Comparison of ENCODE assay signal across 8 cellular contexts in the genomic region with DNA sequence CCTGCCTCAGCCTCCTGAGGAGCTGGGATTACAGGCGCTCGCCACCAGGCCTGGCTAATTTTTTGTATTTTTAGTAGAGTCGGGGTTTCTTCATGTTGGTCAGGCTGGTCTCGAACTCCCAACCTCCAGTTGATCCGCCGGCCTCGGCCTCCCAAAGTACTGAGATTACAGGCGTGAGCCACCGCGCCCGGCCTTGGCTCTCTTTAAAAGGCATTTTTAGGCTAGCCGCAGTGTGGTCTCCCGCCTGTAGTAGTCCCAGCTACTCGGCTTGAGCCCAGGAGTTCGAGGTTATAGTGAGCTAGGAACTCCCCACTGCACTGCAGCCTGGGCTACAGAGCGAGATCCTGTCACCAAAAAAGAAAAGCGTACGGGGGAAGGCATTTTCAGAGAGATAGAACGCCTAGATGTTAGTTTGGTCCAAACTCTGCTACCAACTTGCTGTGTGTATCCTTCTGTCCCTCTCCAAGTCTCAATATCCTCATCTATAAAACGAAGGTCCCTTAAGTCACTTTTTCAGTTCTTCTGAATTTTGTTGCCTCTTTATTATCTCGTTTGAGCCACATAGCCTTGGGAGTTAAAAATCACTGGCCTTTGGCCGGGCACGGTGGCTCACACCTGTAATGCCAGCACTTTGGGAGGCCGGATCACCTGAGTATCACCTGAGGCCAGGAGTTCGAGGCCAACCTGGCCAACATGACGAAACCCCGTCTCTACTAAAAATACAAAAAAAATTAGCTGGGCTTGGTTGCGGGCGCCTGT. TPM values are rescaled to one million over a fixed set of nuclear protein-coding genes. Genes with fewer than 3 reads are reported as not detected.
DNase-seq lines count a peak whose midpoint lies in the region; ATAC-seq and TF ChIP-seq lines count a peak whose summit lies in the region.

No MANE protein-coding gene starts in this region.

- H3K27me3 ChIP-seq in endocrine pancreas (ENCODE audit: control insufficient read depth, insufficient read depth, low read length) (no peaks in the 10 kb centered on the region), suprapubic skin (no peaks in the 10 kb centered on the region)

- 37% methylated on average over 29 of the region's 29 CpGs for WGBS in suprapubic skin

- H3K4me3 ChIP-seq in endocrine pancreas (ENCODE audit: control insufficient read depth, insufficient read depth, low read length) (peak overlapping the region; percentile 76), suprapubic skin (peak overlapping the region; percentile 73)

- intact Hi-C loops in activated CD4-positive, alpha-beta T cell treated with anti-CD3 and anti-CD28 coated beads for 36 hours (cut with DNase I, micrococcal nuclease) = loop anchor here (1.0 to 5.0 kb wide), 9 partner anchors 40 to 1007 kb away; a partner anchor contains a TSS
- intact Hi-C loops in natural killer cell (cut with micrococcal nuclease) = loop anchor here (1.0 to 2.0 kb wide), 3 partner anchors 71 to 224 kb away; a partner anchor contains a TSS

- H3K27me3 Mint-ChIP-seq in activated CD4-positive, alpha-beta T cell treated with anti-CD3 and anti-CD28 coated beads for 36 hours = no peaks in the 10 kb centered on the region
- no peaks in the 10 kb centered on the region for H3K27me3 Mint-ChIP-seq in natural killer cell (ENCODE audit: low read depth in 2 of 2)

- DNase-seq in activated CD4-positive, alpha-beta T cell treated with anti-CD3 and anti-CD28 coated beads for 36 hours = peak; percentile 61
- DNase-seq in natural killer cell (no peak), suprapubic skin (ENCODE audit: low spot score in 2 of 2) (peak in 1 of 2 donors; percentile 71), NCI-H1694 (lab: John Stamatoyannopoulos, UW) (no peak), mesenteric fat pad (ENCODE audit: low spot score) (no peak)

- H3K27ac Mint-ChIP-seq in activated CD4-positive, alpha-beta T cell treated with anti-CD3 and anti-CD28 coated beads for 36 hours = peak overlapping the region; percentile 97
- peak overlapping the region; percentile 97 for H3K27ac Mint-ChIP-seq in natural killer cell

- H3K4me1 Mint-ChIP-seq in activated CD4-positive, alpha-beta T cell treated with anti-CD3 and anti-CD28 coated beads for 36 hours = peaks cover 39% of the 10 kb centered on the region
- peaks cover 25 to 43% of the 10 kb centered on the region in 2 donors for H3K4me1 Mint-ChIP-seq in natural killer cell

- TF ChIP-seq EP300 in suprapubic skin (IDR thresholded peaks at IDR 0.05) = no peak

- POLR2A ChIA-PET in activated CD4-positive, alpha-beta T cell treated with anti-CD3 and anti-CD28 coated beads for 36 hours (lab: Charles Lee) = interaction anchor here (0.6 to 2.0 kb wide), 15 partner anchors 15 to 750 kb away, joined by 3 to 18 read pairs (median 5); a partner anchor contains a TSS

- H3K4me1 ChIP-seq in endocrine pancreas (ENCODE audit: control insufficient read depth, insufficient read depth, low read length) (no peaks in the 10 kb centered on the region), suprapubic skin (peaks cover 21% of the 10 kb centered on the region)

- peaks cover 6% of the 10 kb centered on the region for H3K36me3 ChIP-seq in endocrine pancreas (ENCODE audit: control insufficient read depth, insufficient read depth, low read length)
- peaks cover 34% of the 10 kb centered on the region for H3K36me3 ChIP-seq in suprapubic skin

- peak overlapping the region; percentile 96 for H3K4me3 Mint-ChIP-seq in activated CD4-positive, alpha-beta T cell treated with anti-CD3 and anti-CD28 coated beads for 36 hours
- peak overlapping the region; percentile 97 for H3K4me3 Mint-ChIP-seq in natural killer cell

- TF ChIP-seq CTCF in C4-2B (conservative IDR thresholded peaks at IDR 0.05) = no peak
- no peak for TF ChIP-seq CTCF in natural killer cell (IDR thresholded peaks at IDR 0.05)
- TF ChIP-seq CTCF in suprapubic skin (IDR thresholded peaks at IDR 0.05) = peak in 1 of 2 donors; percentile 16

- H3K9ac ChIP-seq in endocrine pancreas (ENCODE audit: control insufficient read depth, insufficient read depth, low read length) = no peak overlapping the region

- ATAC-seq in HG03354 (IDR thresholded peaks at IDR 0.05; ENCODE audit: poor library complexity, severe bottlenecking, unreplicated experiment) (peak; percentile 18), natural killer cell (peak in 2 of 3 donors; percentile 3 to 14)
- peak; percentile 19 for ATAC-seq in activated CD4-positive, alpha-beta T cell treated with anti-CD3 and anti-CD28 coated beads for 36 hours

- H3K9me3 Mint-ChIP-seq in activated CD4-positive, alpha-beta T cell treated with anti-CD3 and anti-CD28 coated beads for 36 hours (ENCODE audit: low read depth) = no peaks in the 10 kb centered on the region
- H3K9me3 Mint-ChIP-seq in natural killer cell = no peaks in the 10 kb centered on the region

- TF ChIP-seq POLR2A in suprapubic skin (IDR thresholded peaks at IDR 0.05) = no peak

- CTCF ChIA-PET in activated CD4-positive, alpha-beta T cell treated with anti-CD3 and anti-CD28 coated beads for 36 hours (lab: Charles Lee) = interaction anchor here (0.5 to 2.7 kb wide), 6 partner anchors 29 to 1787 kb away, joined by 3 to 27 read pairs (median 4); no protein-coding TSS in a partner anchor

- H3K27ac ChIP-seq in C4-2B (peak overlapping the region; percentile 80), suprapubic skin (peak overlapping the region; percentile 87)

- H3K9me3 ChIP-seq in endocrine pancreas (ENCODE audit: control insufficient read depth, low read length) = no peaks in the 10 kb centered on the region
- H3K9me3 ChIP-seq in suprapubic skin = no peaks in the 10 kb centered on the region

- peaks cover 33% of the 10 kb centered on the region for H3K36me3 Mint-ChIP-seq in activated CD4-positive, alpha-beta T cell treated with anti-CD3 and anti-CD28 coated beads for 36 hours (ENCODE audit: low read depth)
- no peaks in the 10 kb centered on the region for H3K36me3 Mint-ChIP-seq in natural killer cell

RNA-seq across cellular contexts. Expression of a gene that starts 0.7 kb away (rescaled TPM):
- 10 to 100 TPM; 17.4 TPM for total RNA-seq in activated CD4-positive, alpha-beta T cell treated with anti-CD3 and anti-CD28 coated beads for 36 hours
- total RNA-seq in natural killer cell = 10 to 100 TPM in 1 of 3 donors, 1 to 10 TPM in 2; 6.6 to 10.2 (median 8.9) TPM
- total RNA-seq in suprapubic skin = 10 to 100 TPM in 3 of 4 donors, 1 to 10 TPM in 1; 9.0 to 17.3 (median 12.4) TPM
- total RNA-seq in mesenteric fat pad = 15.3 TPM

RNA-seq across cellular contexts. Expression of a gene that starts 40.0 kb away (rescaled TPM):
- total RNA-seq in activated CD4-positive, alpha-beta T cell treated with anti-CD3 and anti-CD28 coated beads for 36 hours = 10 to 100 TPM; 23.0 to 30.1 TPM
- total RNA-seq in natural killer cell (10 to 100 TPM; 35.2 to 50.9 (median 44.2) TPM), suprapubic skin (10 to 100 TPM; 29.0 to 64.2 (median 47.5) TPM), mesenteric fat pad (23.8 TPM)
